In the genomic region with DNA sequence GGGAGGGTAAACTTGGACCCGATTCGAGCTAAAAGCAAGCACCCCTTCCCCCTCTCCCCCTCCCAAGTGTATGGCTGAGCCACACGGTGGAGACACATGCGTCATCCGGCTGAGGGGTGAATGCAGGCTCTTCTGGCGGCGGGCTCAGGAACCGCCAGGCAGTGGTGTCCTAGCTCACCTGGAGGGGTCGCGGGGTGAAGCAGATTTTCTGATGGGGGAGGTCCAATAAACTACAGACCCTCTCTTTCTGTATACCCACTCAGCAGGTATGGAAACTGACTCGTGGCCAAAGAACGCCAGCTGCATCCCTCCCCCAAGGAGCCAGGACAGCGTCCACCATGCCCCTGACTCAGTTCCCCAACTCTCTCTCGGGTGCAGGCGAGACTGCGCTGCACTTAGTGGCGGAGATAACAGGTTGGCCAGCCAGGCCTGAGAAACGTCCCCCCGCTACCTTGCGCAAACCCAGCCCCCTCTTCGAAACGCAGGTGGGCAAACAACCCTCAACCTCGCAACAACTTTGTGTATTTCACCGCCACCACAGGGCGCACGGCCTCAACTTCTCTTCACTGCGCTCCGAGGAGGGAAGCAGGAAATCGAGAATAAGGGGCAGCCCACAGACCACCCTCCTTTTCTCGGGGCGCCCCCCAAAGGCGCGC, we compare ENCODE assay signal across 8 cellular contexts. TPM values are rescaled to one million over a fixed set of nuclear protein-coding genes. Genes with fewer than 3 reads are reported as not detected.
DNase-seq lines count a peak whose midpoint lies in the region; ATAC-seq and TF ChIP-seq lines count a peak whose summit lies in the region.

No MANE protein-coding gene starts in this region.

- peak overlapping the region; percentile 87 for H3K9ac ChIP-seq in mammary epithelial cell (ENCODE audit: insufficient read depth, low read length)

- peaks cover 67 to 71% of the 10 kb centered on the region in 2 donors for H3K27me3 Mint-ChIP-seq in stimulated activated naive B cell treated with anti-CD40 and anti-IgM and Interleukin-4, amounts not matched to agents 10 μg/mL and 1 μg/mL and 100 μg/mL, for 72 hours

- peak overlapping the region; percentile 92 for H3K4me2 ChIP-seq in mammary epithelial cell (ENCODE audit: insufficient read depth, low read depth, low read length)

- CTCF ChIA-PET in mammary epithelial cell (lab: Charles Lee; ENCODE audit: low non-redundant PET) = interaction anchor here (0.7 kb wide), 1 partner anchor 1926 kb away, joined by 3 read pairs; no protein-coding TSS in a partner anchor

- H3K27me3 ChIP-seq in mammary epithelial cell (ENCODE audit: insufficient read depth, low read length) = no peaks in the 10 kb centered on the region
- H3K27me3 ChIP-seq in kidney epithelial cell (ENCODE audit: control insufficient read depth, insufficient read depth, low read length) = no peaks in the 10 kb centered on the region

- no peaks in the 10 kb centered on the region for H4K20me1 ChIP-seq in mammary epithelial cell (ENCODE audit: insufficient read depth, low read length)

- no peaks in the 10 kb centered on the region for H3K9me3 ChIP-seq in mammary epithelial cell (replicated peaks; ENCODE audit: insufficient read depth, low read length)

- peak overlapping the region; percentile 75 for H3K27ac ChIP-seq in mammary epithelial cell (ENCODE audit: insufficient read depth, low read depth, low read length)

- peaks cover 0 to 3% of the 10 kb centered on the region in 2 donors for H3K9me3 Mint-ChIP-seq in stimulated activated naive B cell treated with anti-CD40 and anti-IgM and Interleukin-4, amounts not matched to agents 10 μg/mL and 1 μg/mL and 100 μg/mL, for 72 hours

- intact Hi-C loops in mammary epithelial cell (cut with micrococcal nuclease) = loop anchor here (5.0 kb wide), 3 partner anchors 40 to 205 kb away; no protein-coding TSS in a partner anchor

- dilution Hi-C loops in mammary epithelial cell (cut with HindIII; ENCODE audit: low sequenced_read_pairs) = no loop called here

- H3K4me3 ChIP-seq in mammary epithelial cell (replicated peaks in 1 of 3; ENCODE audit: insufficient read depth in 1 of 3, low read depth in 2 of 3, low read length in 3 of 3) = peak overlapping the region; percentile 85 to 93 (median 86)
- peak overlapping the region; percentile 71 for H3K4me3 ChIP-seq in kidney epithelial cell (ENCODE audit: low read depth, low read length)

- peak overlapping the region; percentile 6 to 79 for H3K4me3 Mint-ChIP-seq in stimulated activated naive B cell treated with anti-CD40 and anti-IgM and Interleukin-4, amounts not matched to agents 10 μg/mL and 1 μg/mL and 100 μg/mL, for 72 hours

- peaks cover 35% of the 10 kb centered on the region for H3K79me2 ChIP-seq in mammary epithelial cell (ENCODE audit: insufficient read depth, low read length)

- in situ Hi-C loops in mammary epithelial cell (cut with MboI; ENCODE audit: low sequenced_read_pairs in 2 of 2) = no loop called here

- peaks cover 29% of the 10 kb centered on the region for H3K4me1 ChIP-seq in mammary epithelial cell (ENCODE audit: insufficient read depth, low read length)

- BruUV-seq in mammary epithelial cell (replicated peaks; lab: Mats Ljungman, UMichigan) = no TSS peak

- peak overlapping the region; percentile 92 for H2AFZ ChIP-seq in mammary epithelial cell (ENCODE audit: low read depth, low read length)

- 1% methylated on average over 21 of the region's 33 CpGs for WGBS in mammary epithelial cell (ENCODE audit: low coverage, missing lambda C conversion rate)

- peaks cover 0 to 5% of the 10 kb centered on the region in 2 donors for H3K36me3 Mint-ChIP-seq in stimulated activated naive B cell treated with anti-CD40 and anti-IgM and Interleukin-4, amounts not matched to agents 10 μg/mL and 1 μg/mL and 100 μg/mL, for 72 hours

- DNase-seq in Daoy (ENCODE audit: low read depth) = peak; percentile 66
- DNase-seq in M059J (ENCODE audit: low read depth) = peak; percentile 47
- peak; percentile 45 for DNase-seq in mammary epithelial cell
- no peak for DNase-seq in kidney epithelial cell (ENCODE audit: low read depth)
- DNase-seq in stimulated activated naive B cell treated with anti-CD40 and anti-IgM and Interleukin-4, amounts not matched to agents 10 μg/mL and 1 μg/mL and 100 μg/mL, for 72 hours = no peak
- DNase-seq in NAMALWA (ENCODE audit: low spot score) = no peak
- DNase-seq in NCI-H2171 (lab: John Stamatoyannopoulos, UW) = no peak

- no peak for ATAC-seq in stimulated activated naive B cell treated with anti-CD40 and anti-IgM and Interleukin-4, amounts not matched to agents 10 μg/mL and 1 μg/mL and 100 μg/mL, for 72 hours (replicated peaks)
- no peak for ATAC-seq in HG03354 (IDR thresholded peaks at IDR 0.05; ENCODE audit: poor library complexity, severe bottlenecking, unreplicated experiment)

- H3K27ac Mint-ChIP-seq in stimulated activated naive B cell treated with anti-CD40 and anti-IgM and Interleukin-4, amounts not matched to agents 10 μg/mL and 1 μg/mL and 100 μg/mL, for 72 hours = no peak overlapping the region

- H3K36me3 ChIP-seq in mammary epithelial cell (ENCODE audit: insufficient read depth, low read length) (no peaks in the 10 kb centered on the region), kidney epithelial cell (ENCODE audit: control insufficient read depth, insufficient read depth, low read length) (no peaks in the 10 kb centered on the region)

- peaks cover 12 to 27% of the 10 kb centered on the region in 2 donors for H3K4me1 Mint-ChIP-seq in stimulated activated naive B cell treated with anti-CD40 and anti-IgM and Interleukin-4, amounts not matched to agents 10 μg/mL and 1 μg/mL and 100 μg/mL, for 72 hours

- TF ChIP-seq CTCF in mammary epithelial cell (conservative IDR thresholded peaks at IDR 0.05 in 1 of 2, IDR thresholded peaks at IDR 0.05 in 1 of 2; ENCODE audit: extremely low read depth in 1 of 2, insufficient read depth in 1 of 2, low read depth in 1 of 2, low read length in 2 of 2) (peak in 1 of 2 donors; percentile 41), kidney epithelial cell (IDR thresholded peaks at IDR 0.05; ENCODE audit: insufficient read depth, low read length, poor library complexity, severe bottlenecking) (peak; percentile 46)

RNA-seq across cellular contexts. Expression of a gene that starts 1.3 kb away (rescaled TPM):
- total RNA-seq in Daoy (2014; rRNA removed; shearing (Covaris generic)) = 7.1 and 8.0 TPM in 2 replicates
- 2.8 and 3.6 TPM in 2 replicates for total RNA-seq in M059J (2014; rRNA removed; shearing (Covaris generic))
- 10 to 100 TPM; 16.1 to 30.5 TPM for total RNA-seq in mammary epithelial cell
- polyA plus RNA-seq in mammary epithelial cell = 6.7 TPM
- polyA minus RNA-seq in mammary epithelial cell = 25.8 TPM
- total RNA-seq in kidney epithelial cell = 15.4 and 15.8 TPM in 2 replicates

Comparison
In these comparisons a context has a peak if more than half of its experiments do, and no peak if none do; other contexts are left out.
1. DNase-seq: peak in Daoy (single experiment), M059J (single experiment) and mammary epithelial cell (single experiment); none in kidney epithelial cell (single experiment), stimulated activated naive B cell treated with anti-CD40 and anti-IgM and Interleukin-4, amounts not matched to agents 10 μg/mL and 1 μg/mL and 100 μg/mL, for 72 hours (single experiment), NAMALWA (single experiment) and NCI-H2171 (single experiment).